In the genomic region with DNA sequence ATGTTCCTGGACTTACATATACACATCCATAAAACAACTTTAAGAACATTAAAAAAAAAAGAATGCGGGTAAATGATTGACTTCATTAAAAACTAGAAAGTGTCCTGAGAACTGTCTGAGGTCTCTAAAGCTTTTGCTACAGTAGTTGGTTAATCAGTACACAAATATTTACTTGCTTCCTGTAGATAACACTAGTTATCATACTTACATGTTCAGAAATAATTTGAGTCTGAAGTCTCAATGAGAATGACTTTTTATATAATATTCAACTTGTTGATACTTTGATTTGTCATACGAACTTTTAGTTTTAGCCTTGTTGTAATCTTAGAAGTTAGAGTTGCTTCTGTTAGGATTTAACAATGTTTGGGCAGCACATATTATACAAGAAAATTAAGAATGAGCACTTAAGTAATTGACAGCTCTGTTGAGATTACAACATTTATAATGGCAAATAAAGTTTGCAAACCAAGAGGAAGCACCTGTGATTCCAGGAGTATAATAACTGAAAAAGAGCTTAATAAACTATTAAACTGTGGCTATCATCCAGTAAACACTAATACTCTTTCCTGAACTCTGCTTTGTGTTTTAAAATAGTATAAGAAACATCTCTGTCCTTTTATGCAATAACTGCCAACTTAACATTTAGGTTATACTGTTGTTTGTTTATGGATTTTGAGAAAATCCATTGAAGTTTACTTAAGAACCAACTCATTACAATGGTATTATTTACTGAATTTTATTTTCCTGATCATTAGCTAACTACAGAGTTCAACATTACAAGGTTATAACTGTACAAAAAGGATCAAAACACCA, we compare ENCODE assay signal across 2 cellular contexts.
TF ChIP-seq lines count a peak whose summit lies in the region.

No MANE protein-coding gene starts in this region.

TF ChIP-seq in A549, 52 proteins besides CTCF, POLR2A, EP300 and RAD21 (continued from another document):
- TF ChIP-seq, protein P1, sequence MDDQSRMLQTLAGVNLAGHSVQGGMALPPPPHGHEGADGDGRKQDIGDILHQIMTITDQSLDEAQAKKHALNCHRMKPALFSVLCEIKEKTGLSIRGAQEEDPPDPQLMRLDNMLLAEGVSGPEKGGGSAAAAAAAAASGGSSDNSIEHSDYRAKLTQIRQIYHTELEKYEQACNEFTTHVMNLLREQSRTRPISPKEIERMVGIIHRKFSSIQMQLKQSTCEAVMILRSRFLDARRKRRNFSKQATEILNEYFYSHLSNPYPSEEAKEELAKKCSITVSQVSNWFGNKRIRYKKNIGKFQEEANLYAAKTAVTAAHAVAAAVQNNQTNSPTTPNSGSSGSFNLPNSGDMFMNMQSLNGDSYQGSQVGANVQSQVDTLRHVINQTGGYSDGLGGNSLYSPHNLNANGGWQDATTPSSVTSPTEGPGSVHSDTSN (IDR thresholded peaks at IDR 0.05) = no peak
- no peak for TF ChIP-seq RARB (CRISPR knock-in tag; IDR thresholded peaks at IDR 0.05)
- TF ChIP-seq, protein P2, sequence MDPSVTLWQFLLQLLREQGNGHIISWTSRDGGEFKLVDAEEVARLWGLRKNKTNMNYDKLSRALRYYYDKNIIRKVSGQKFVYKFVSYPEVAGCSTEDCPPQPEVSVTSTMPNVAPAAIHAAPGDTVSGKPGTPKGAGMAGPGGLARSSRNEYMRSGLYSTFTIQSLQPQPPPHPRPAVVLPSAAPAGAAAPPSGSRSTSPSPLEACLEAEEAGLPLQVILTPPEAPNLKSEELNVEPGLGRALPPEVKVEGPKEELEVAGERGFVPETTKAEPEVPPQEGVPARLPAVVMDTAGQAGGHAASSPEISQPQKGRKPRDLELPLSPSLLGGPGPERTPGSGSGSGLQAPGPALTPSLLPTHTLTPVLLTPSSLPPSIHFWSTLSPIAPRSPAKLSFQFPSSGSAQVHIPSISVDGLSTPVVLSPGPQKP (IDR thresholded peaks at IDR 0.05; ENCODE audit: low read depth, low read length) = no peak
TF ChIP-seq in A549: peak in this region for 2.

TF ChIP-seq in liver, 16 proteins besides CTCF, POLR2A, EP300 and RAD21:
- TF ChIP-seq, protein P3, sequence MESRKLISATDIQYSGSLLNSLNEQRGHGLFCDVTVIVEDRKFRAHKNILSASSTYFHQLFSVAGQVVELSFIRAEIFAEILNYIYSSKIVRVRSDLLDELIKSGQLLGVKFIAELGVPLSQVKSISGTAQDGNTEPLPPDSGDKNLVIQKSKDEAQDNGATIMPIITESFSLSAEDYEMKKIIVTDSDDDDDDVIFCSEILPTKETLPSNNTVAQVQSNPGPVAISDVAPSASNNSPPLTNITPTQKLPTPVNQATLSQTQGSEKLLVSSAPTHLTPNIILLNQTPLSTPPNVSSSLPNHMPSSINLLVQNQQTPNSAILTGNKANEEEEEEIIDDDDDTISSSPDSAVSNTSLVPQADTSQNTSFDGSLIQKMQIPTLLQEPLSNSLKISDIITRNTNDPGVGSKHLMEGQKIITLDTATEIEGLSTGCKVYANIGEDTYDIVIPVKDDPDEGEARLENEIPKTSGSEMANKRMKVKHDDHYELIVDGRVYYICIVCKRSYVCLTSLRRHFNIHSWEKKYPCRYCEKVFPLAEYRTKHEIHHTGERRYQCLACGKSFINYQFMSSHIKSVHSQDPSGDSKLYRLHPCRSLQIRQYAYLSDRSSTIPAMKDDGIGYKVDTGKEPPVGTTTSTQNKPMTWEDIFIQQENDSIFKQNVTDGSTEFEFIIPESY (IDR thresholded peaks at IDR 0.05) = no peak
- TF ChIP-seq, protein P4, sequence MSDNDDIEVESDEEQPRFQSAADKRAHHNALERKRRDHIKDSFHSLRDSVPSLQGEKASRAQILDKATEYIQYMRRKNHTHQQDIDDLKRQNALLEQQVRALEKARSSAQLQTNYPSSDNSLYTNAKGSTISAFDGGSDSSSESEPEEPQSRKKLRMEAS (IDR thresholded peaks at IDR 0.05) = peak; percentile 9
- TF ChIP-seq, protein P5, sequence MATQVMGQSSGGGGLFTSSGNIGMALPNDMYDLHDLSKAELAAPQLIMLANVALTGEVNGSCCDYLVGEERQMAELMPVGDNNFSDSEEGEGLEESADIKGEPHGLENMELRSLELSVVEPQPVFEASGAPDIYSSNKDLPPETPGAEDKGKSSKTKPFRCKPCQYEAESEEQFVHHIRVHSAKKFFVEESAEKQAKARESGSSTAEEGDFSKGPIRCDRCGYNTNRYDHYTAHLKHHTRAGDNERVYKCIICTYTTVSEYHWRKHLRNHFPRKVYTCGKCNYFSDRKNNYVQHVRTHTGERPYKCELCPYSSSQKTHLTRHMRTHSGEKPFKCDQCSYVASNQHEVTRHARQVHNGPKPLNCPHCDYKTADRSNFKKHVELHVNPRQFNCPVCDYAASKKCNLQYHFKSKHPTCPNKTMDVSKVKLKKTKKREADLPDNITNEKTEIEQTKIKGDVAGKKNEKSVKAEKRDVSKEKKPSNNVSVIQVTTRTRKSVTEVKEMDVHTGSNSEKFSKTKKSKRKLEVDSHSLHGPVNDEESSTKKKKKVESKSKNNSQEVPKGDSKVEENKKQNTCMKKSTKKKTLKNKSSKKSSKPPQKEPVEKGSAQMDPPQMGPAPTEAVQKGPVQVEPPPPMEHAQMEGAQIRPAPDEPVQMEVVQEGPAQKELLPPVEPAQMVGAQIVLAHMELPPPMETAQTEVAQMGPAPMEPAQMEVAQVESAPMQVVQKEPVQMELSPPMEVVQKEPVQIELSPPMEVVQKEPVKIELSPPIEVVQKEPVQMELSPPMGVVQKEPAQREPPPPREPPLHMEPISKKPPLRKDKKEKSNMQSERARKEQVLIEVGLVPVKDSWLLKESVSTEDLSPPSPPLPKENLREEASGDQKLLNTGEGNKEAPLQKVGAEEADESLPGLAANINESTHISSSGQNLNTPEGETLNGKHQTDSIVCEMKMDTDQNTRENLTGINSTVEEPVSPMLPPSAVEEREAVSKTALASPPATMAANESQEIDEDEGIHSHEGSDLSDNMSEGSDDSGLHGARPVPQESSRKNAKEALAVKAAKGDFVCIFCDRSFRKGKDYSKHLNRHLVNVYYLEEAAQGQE (IDR thresholded peaks at IDR 0.05) = no peak
- TF ChIP-seq HNF4A (conservative IDR thresholded peaks at IDR 0.05) = peak in 1 of 2 donors; percentile 9
- TF ChIP-seq TAF1 (conservative IDR thresholded peaks at IDR 0.05) = no peak
- TF ChIP-seq EGR1 (IDR thresholded peaks at IDR 0.05; ENCODE audit: low read depth in 2 of 2) = no peak
